ENCODE assay signal across 1 cellular context in the genomic region with DNA sequence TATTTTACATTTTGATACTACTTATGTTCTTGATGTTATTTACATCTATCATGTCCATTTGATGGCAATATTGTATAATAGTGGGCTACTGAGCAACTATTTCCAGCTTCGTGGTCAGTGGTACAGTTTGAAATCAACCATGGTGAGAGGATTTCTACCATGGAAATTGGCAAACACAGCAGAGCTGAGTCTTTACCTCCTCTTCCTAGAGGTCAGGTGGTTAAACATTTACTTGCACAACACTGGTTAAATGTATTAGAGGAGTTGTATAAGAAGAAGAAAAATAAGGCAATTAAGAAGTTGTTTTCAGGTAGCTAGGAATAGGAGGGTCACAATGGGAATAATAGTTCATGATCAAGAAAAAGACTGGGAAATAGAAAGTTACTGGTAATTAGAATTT.
TF ChIP-seq lines count a peak whose summit lies in the region.

No MANE protein-coding gene starts in this region.

TF ChIP-seq in HepG2, 621 proteins besides CTCF, POLR2A, EP300 and RAD21:
- TF ChIP-seq, protein P1, sequence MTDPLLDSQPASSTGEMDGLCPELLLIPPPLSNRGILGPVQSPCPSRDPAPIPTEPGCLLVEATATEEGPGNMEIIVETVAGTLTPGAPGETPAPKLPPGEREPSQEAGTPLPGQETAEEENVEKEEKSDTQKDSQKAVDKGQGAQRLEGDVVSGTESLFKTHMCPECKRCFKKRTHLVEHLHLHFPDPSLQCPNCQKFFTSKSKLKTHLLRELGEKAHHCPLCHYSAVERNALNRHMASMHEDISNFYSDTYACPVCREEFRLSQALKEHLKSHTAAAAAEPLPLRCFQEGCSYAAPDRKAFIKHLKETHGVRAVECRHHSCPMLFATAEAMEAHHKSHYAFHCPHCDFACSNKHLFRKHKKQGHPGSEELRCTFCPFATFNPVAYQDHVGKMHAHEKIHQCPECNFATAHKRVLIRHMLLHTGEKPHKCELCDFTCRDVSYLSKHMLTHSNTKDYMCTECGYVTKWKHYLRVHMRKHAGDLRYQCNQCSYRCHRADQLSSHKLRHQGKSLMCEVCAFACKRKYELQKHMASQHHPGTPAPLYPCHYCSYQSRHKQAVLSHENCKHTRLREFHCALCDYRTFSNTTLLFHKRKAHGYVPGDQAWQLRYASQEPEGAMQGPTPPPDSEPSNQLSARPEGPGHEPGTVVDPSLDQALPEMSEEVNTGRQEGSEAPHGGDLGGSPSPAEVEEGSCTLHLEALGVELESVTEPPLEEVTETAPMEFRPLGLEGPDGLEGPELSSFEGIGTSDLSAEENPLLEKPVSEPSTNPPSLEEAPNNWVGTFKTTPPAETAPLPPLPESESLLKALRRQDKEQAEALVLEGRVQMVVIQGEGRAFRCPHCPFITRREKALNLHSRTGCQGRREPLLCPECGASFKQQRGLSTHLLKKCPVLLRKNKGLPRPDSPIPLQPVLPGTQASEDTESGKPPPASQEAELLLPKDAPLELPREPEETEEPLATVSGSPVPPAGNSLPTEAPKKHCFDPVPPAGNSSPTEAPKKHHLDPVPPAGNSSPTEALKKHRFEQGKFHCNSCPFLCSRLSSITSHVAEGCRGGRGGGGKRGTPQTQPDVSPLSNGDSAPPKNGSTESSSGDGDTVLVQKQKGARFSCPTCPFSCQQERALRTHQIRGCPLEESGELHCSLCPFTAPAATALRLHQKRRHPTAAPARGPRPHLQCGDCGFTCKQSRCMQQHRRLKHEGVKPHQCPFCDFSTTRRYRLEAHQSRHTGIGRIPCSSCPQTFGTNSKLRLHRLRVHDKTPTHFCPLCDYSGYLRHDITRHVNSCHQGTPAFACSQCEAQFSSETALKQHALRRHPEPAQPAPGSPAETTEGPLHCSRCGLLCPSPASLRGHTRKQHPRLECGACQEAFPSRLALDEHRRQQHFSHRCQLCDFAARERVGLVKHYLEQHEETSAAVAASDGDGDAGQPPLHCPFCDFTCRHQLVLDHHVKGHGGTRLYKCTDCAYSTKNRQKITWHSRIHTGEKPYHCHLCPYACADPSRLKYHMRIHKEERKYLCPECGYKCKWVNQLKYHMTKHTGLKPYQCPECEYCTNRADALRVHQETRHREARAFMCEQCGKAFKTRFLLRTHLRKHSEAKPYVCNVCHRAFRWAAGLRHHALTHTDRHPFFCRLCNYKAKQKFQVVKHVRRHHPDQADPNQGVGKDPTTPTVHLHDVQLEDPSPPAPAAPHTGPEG (CRISPR knock-in tag; IDR thresholded peaks at IDR 0.05), result no peak
- no peak for TF ChIP-seq MAFF (IDR thresholded peaks at IDR 0.05; ENCODE audit: low read depth, low read length)
TF ChIP-seq in HepG2: peak in this region for 0.
